In the genomic region with DNA sequence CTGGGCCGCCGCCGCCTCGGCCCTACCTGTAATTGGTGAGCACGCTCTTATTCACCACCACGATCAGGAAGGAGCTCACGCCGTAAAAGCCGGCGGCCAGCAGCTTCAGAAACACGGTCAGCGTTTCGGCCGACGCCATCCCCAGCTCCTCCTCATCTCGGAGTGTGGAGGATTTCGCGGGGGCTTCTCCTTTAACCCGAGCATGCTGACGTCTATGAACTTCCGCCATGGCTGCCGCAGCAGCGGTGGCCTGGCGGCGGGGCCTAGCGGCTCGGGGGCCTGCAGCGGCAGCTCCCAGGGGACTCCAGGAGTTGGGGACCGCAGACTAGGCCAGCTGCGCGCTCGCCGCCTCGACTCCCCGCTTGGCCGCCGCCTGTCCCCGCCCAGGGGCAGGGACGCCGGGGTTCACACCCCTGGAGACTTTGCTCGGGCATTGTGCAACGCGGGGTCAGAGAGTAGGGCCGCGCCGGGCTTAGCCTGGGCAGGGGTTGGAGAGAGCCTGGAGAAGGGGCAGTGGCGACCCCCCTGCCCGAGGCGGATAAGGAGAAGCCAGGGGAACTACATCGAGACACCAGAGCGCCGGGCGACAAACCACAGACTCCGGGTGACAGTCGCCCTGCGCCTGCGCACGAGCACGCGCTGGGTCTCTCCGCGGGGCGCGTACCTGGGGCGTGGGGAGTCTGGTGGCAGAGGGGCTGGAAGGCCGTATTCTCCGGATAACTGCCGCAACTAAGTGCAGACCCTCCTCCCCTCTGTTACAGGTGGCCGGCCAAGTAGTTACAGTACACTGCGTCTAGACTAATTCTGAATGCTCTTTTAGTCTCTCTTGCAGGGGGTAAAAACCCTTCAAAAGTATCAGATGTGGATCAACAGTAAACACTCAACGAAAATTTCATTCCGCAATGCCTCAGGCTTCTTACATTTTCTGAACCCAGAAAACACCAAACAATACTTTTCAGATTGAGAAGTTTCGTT, we compare ENCODE assay signal across 1 cellular context.
TF ChIP-seq lines count a peak whose summit lies in the region.

SLC35D1 (minus strand) TSS at position 364 of the 975 bp plus-strand sequence; CDS start at position 229, 135 bp downstream.

TF ChIP-seq in HepG2, 621 proteins besides CTCF, POLR2A, EP300 and RAD21 (continued from another document and continues in another):
- TF ChIP-seq, protein P1, sequence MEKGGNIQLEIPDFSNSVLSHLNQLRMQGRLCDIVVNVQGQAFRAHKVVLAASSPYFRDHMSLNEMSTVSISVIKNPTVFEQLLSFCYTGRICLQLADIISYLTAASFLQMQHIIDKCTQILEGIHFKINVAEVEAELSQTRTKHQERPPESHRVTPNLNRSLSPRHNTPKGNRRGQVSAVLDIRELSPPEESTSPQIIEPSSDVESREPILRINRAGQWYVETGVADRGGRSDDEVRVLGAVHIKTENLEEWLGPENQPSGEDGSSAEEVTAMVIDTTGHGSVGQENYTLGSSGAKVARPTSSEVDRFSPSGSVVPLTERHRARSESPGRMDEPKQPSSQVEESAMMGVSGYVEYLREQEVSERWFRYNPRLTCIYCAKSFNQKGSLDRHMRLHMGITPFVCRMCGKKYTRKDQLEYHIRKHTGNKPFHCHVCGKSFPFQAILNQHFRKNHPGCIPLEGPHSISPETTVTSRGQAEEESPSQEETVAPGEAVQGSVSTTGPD (CRISPR knock-in tag; IDR thresholded peaks at IDR 0.05) = peak; percentile 89; the same call in 1 of the 2 replicates
- no peak for TF ChIP-seq HES4 (CRISPR knock-in tag; IDR thresholded peaks at IDR 0.05; ENCODE audit: borderline replicate concordance)
- TF ChIP-seq ZNF670 (CRISPR knock-in tag; IDR thresholded peaks at IDR 0.05; ENCODE audit: borderline replicate concordance) = no peak
- peak; percentile 66 for TF ChIP-seq THAP9 (CRISPR knock-in tag; IDR thresholded peaks at IDR 0.05; ENCODE audit: borderline replicate concordance)
- TF ChIP-seq ZNF207 (IDR thresholded peaks at IDR 0.05; ENCODE audit: borderline replicate concordance) = no peak
- TF ChIP-seq, protein P2, sequence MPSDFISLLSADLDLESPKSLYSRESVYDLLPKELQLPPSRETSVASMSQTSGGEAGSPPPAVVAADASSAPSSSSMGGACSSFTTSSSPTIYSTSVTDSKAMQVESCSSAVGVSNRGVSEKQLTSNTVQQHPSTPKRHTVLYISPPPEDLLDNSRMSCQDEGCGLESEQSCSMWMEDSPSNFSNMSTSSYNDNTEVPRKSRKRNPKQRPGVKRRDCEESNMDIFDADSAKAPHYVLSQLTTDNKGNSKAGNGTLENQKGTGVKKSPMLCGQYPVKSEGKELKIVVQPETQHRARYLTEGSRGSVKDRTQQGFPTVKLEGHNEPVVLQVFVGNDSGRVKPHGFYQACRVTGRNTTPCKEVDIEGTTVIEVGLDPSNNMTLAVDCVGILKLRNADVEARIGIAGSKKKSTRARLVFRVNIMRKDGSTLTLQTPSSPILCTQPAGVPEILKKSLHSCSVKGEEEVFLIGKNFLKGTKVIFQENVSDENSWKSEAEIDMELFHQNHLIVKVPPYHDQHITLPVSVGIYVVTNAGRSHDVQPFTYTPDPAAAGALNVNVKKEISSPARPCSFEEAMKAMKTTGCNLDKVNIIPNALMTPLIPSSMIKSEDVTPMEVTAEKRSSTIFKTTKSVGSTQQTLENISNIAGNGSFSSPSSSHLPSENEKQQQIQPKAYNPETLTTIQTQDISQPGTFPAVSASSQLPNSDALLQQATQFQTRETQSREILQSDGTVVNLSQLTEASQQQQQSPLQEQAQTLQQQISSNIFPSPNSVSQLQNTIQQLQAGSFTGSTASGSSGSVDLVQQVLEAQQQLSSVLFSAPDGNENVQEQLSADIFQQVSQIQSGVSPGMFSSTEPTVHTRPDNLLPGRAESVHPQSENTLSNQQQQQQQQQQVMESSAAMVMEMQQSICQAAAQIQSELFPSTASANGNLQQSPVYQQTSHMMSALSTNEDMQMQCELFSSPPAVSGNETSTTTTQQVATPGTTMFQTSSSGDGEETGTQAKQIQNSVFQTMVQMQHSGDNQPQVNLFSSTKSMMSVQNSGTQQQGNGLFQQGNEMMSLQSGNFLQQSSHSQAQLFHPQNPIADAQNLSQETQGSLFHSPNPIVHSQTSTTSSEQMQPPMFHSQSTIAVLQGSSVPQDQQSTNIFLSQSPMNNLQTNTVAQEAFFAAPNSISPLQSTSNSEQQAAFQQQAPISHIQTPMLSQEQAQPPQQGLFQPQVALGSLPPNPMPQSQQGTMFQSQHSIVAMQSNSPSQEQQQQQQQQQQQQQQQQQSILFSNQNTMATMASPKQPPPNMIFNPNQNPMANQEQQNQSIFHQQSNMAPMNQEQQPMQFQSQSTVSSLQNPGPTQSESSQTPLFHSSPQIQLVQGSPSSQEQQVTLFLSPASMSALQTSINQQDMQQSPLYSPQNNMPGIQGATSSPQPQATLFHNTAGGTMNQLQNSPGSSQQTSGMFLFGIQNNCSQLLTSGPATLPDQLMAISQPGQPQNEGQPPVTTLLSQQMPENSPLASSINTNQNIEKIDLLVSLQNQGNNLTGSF (CRISPR knock-in tag; IDR thresholded peaks at IDR 0.05) = no peak
- TF ChIP-seq SP5 (CRISPR knock-in tag; IDR thresholded peaks at IDR 0.05; ENCODE audit: borderline replicate concordance, low read depth) = peak; percentile 71
- TF ChIP-seq ZFP62 (CRISPR knock-in tag; IDR thresholded peaks at IDR 0.05) = no peak
- no peak for TF ChIP-seq MLLT10 (CRISPR knock-in tag; IDR thresholded peaks at IDR 0.05)
- no peak for TF ChIP-seq WIZ (CRISPR knock-in tag; IDR thresholded peaks at IDR 0.05)
- TF ChIP-seq RAD51 (IDR thresholded peaks at IDR 0.05; ENCODE audit: borderline replicate concordance) = no peak
- no peak for TF ChIP-seq SCMH1 (CRISPR knock-in tag; IDR thresholded peaks at IDR 0.05; ENCODE audit: borderline replicate concordance)
- TF ChIP-seq, protein P3, sequence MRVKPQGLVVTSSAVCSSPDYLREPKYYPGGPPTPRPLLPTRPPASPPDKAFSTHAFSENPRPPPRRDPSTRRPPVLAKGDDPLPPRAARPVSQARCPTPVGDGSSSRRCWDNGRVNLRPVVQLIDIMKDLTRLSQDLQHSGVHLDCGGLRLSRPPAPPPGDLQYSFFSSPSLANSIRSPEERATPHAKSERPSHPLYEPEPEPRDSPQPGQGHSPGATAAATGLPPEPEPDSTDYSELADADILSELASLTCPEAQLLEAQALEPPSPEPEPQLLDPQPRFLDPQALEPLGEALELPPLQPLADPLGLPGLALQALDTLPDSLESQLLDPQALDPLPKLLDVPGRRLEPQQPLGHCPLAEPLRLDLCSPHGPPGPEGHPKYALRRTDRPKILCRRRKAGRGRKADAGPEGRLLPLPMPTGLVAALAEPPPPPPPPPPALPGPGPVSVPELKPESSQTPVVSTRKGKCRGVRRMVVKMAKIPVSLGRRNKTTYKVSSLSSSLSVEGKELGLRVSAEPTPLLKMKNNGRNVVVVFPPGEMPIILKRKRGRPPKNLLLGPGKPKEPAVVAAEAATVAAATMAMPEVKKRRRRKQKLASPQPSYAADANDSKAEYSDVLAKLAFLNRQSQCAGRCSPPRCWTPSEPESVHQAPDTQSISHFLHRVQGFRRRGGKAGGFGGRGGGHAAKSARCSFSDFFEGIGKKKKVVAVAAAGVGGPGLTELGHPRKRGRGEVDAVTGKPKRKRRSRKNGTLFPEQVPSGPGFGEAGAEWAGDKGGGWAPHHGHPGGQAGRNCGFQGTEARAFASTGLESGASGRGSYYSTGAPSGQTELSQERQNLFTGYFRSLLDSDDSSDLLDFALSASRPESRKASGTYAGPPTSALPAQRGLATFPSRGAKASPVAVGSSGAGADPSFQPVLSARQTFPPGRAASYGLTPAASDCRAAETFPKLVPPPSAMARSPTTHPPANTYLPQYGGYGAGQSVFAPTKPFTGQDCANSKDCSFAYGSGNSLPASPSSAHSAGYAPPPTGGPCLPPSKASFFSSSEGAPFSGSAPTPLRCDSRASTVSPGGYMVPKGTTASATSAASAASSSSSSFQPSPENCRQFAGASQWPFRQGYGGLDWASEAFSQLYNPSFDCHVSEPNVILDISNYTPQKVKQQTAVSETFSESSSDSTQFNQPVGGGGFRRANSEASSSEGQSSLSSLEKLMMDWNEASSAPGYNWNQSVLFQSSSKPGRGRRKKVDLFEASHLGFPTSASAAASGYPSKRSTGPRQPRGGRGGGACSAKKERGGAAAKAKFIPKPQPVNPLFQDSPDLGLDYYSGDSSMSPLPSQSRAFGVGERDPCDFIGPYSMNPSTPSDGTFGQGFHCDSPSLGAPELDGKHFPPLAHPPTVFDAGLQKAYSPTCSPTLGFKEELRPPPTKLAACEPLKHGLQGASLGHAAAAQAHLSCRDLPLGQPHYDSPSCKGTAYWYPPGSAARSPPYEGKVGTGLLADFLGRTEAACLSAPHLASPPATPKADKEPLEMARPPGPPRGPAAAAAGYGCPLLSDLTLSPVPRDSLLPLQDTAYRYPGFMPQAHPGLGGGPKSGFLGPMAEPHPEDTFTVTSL (CRISPR knock-in tag; IDR thresholded peaks at IDR 0.05; ENCODE audit: borderline replicate concordance) = no peak
- TF ChIP-seq GTF2F1 (IDR thresholded peaks at IDR 0.05; ENCODE audit: low read length) = no peak
- no peak for TF ChIP-seq FOXO1 (CRISPR knock-in tag; IDR thresholded peaks at IDR 0.05)
- TF ChIP-seq GTF3A (CRISPR knock-in tag; conservative IDR thresholded peaks at IDR 0.05) = no peak
- peak; percentile 57 for TF ChIP-seq MEF2D (CRISPR knock-in tag; IDR thresholded peaks at IDR 0.05)
- TF ChIP-seq ZNF24 (IDR thresholded peaks at IDR 0.05) = no peak
- peak; percentile 93 for TF ChIP-seq MED8 (CRISPR knock-in tag; IDR thresholded peaks at IDR 0.05; ENCODE audit: insufficient replicate concordance)
- TF ChIP-seq GMEB1 (CRISPR knock-in tag; IDR thresholded peaks at IDR 0.05; ENCODE audit: borderline replicate concordance) = peak; percentile 68; the same call in 1 of the 2 replicates
- peak; percentile 78; the same call in 1 of the 2 replicates for TF ChIP-seq HMG20B (CRISPR knock-in tag; conservative IDR thresholded peaks at IDR 0.05)
- TF ChIP-seq CREBL2 (CRISPR knock-in tag; IDR thresholded peaks at IDR 0.05; ENCODE audit: borderline replicate concordance) = 0 out of 2 replicates have a peak, but pooled peaks have one; percentile 35
- TF ChIP-seq, protein P4, sequence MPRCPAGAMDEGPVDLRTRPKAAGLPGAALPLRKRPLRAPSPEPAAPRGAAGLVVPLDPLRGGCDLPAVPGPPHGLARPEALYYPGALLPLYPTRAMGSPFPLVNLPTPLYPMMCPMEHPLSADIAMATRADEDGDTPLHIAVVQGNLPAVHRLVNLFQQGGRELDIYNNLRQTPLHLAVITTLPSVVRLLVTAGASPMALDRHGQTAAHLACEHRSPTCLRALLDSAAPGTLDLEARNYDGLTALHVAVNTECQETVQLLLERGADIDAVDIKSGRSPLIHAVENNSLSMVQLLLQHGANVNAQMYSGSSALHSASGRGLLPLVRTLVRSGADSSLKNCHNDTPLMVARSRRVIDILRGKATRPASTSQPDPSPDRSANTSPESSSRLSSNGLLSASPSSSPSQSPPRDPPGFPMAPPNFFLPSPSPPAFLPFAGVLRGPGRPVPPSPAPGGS (CRISPR knock-in tag; IDR thresholded peaks at IDR 0.05) = peak; percentile 91
- TF ChIP-seq, protein P5, sequence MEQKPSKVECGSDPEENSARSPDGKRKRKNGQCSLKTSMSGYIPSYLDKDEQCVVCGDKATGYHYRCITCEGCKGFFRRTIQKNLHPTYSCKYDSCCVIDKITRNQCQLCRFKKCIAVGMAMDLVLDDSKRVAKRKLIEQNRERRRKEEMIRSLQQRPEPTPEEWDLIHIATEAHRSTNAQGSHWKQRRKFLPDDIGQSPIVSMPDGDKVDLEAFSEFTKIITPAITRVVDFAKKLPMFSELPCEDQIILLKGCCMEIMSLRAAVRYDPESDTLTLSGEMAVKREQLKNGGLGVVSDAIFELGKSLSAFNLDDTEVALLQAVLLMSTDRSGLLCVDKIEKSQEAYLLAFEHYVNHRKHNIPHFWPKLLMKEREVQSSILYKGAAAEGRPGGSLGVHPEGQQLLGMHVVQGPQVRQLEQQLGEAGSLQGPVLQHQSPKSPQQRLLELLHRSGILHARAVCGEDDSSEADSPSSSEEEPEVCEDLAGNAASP (CRISPR knock-in tag; IDR thresholded peaks at IDR 0.05; ENCODE audit: borderline replicate concordance) = peak; percentile 71
- TF ChIP-seq, protein P6, sequence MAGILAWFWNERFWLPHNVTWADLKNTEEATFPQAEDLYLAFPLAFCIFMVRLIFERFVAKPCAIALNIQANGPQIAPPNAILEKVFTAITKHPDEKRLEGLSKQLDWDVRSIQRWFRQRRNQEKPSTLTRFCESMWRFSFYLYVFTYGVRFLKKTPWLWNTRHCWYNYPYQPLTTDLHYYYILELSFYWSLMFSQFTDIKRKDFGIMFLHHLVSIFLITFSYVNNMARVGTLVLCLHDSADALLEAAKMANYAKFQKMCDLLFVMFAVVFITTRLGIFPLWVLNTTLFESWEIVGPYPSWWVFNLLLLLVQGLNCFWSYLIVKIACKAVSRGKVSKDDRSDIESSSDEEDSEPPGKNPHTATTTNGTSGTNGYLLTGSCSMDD (CRISPR knock-in tag; IDR thresholded peaks at IDR 0.05) = no peak
- no peak for TF ChIP-seq TBP (CRISPR knock-in tag; IDR thresholded peaks at IDR 0.05)
